In genomic region chr11:35277827-35278226, GRCh38 we compare ENCODE assay signal across 22 cellular contexts.
DNase-seq lines count a peak whose midpoint lies in the region; ATAC-seq and TF ChIP-seq lines count a peak whose summit lies in the region.
"Had no signal": no experiment of that assay in that cellular context is flagged by ENCODE, and none has a peak within 500 bp of the region (broad histone marks: within the 10 kb centered on the region; RNA-seq: fewer than 3 reads in every experiment).

No MANE protein-coding gene starts in this region.

- H3K9me3 Mint-ChIP-seq in activated CD8-positive, alpha-beta T cell treated with anti-CD3 and anti-CD28 coated beads, Interleukin-2, amount 10 ng/mL, durations not matched to agents 7 days and 5 days (ENCODE audit: insufficient read depth) = no peaks in the 10 kb centered on the region
- H3K9me3 Mint-ChIP-seq in activated CD8-positive, alpha-beta T cell treated with anti-CD3 and anti-CD28 coated beads for 36 hours = no peaks in the 10 kb centered on the region
- no peaks in the 10 kb centered on the region for H3K9me3 Mint-ChIP-seq in mesothelial cell of epicardium
- no peaks in the 10 kb centered on the region for H3K9me3 Mint-ChIP-seq in natural killer cell
- H3K9me3 Mint-ChIP-seq: IgD-negative memory B cell had no signal

- no peak for TF ChIP-seq CTCF in activated CD8-positive, alpha-beta T cell treated with anti-CD3 and anti-CD28 coated beads for 36 hours (IDR thresholded peaks at IDR 0.05)
- TF ChIP-seq CTCF in mesothelial cell of epicardium (IDR thresholded peaks at IDR 0.05; ENCODE audit: unreplicated experiment) = no peak
- no peak for TF ChIP-seq CTCF in natural killer cell (IDR thresholded peaks at IDR 0.05)

- no peak for ATAC-seq in activated CD8-positive, alpha-beta T cell treated with anti-CD3 and anti-CD28 coated beads, Interleukin-2, amount 10 ng/mL, durations not matched to agents 7 days and 5 days
- no peak for ATAC-seq in activated CD8-positive, alpha-beta T cell treated with anti-CD3 and anti-CD28 coated beads for 36 hours
- ATAC-seq in natural killer cell = no peak

- peaks cover 13% of the 10 kb centered on the region for H3K36me3 Mint-ChIP-seq in activated CD8-positive, alpha-beta T cell treated with anti-CD3 and anti-CD28 coated beads, Interleukin-2, amount 10 ng/mL, durations not matched to agents 7 days and 5 days (ENCODE audit: low read depth)
- peaks cover 3% of the 10 kb centered on the region for H3K36me3 Mint-ChIP-seq in activated CD8-positive, alpha-beta T cell treated with anti-CD3 and anti-CD28 coated beads for 36 hours (ENCODE audit: low read depth)
- H3K36me3 Mint-ChIP-seq in mesothelial cell of epicardium (no peaks in the 10 kb centered on the region), natural killer cell (no peaks in the 10 kb centered on the region)

- H3K27ac ChIP-seq in cingulate gyrus (ENCODE audit: low read depth, low read length) = peak overlapping the region; percentile 7
- H3K27ac ChIP-seq in substantia nigra (ENCODE audit: low read depth, low read length, poor library complexity, severe bottlenecking) = peak overlapping the region; percentile 18
- H3K27ac ChIP-seq: GM23248, KMS-11, SJSA1 had no signal

- no peak for DNase-seq in activated CD8-positive, alpha-beta T cell treated with anti-CD3 and anti-CD28 coated beads, Interleukin-2, amount 10 ng/mL, durations not matched to agents 7 days and 5 days
- no peak for DNase-seq in activated CD8-positive, alpha-beta T cell treated with anti-CD3 and anti-CD28 coated beads for 36 hours
- DNase-seq in NCI-H2171 treated with DMSO at 0.1 percent for 48 hours (lab: John Stamatoyannopoulos, UW) (peak; percentile 64), substantia nigra (lab: John Stamatoyannopoulos, UW) (no peak), cardiac septum (ENCODE audit: low spot score) (no peak), mesothelial cell of epicardium (ENCODE audit: low spot score in 2 of 2, unreplicated experiment in 2 of 2) (no peak), natural killer cell (no peak)
- DNase-seq: Calu3, GM23248, H7, NCI-H1048, NCI-H1417, NCI-H1694 treated with DMSO at 0.1 percent for 48 hours, NCI-H2081, NCI-H446 treated with DMSO at 0.1 percent for 48 hours, NCI-H526 treated with DMSO at 0.1 percent for 48 hours, Right ventricle myocardium superior, RPMI8226 had no signal

- H3K27me3 Mint-ChIP-seq in activated CD8-positive, alpha-beta T cell treated with anti-CD3 and anti-CD28 coated beads, Interleukin-2, amount 10 ng/mL, durations not matched to agents 7 days and 5 days (ENCODE audit: low read depth) = no peaks in the 10 kb centered on the region
- H3K27me3 Mint-ChIP-seq in activated CD8-positive, alpha-beta T cell treated with anti-CD3 and anti-CD28 coated beads for 36 hours = no peaks in the 10 kb centered on the region
- H3K27me3 Mint-ChIP-seq in mesothelial cell of epicardium (ENCODE audit: low read depth) = no peaks in the 10 kb centered on the region
- H3K27me3 Mint-ChIP-seq in natural killer cell (ENCODE audit: low read depth in 2 of 2) = peaks cover 16 to 31% of the 10 kb centered on the region in 2 donors
- H3K27me3 Mint-ChIP-seq: IgD-negative memory B cell had no signal

- H3K4me1 Mint-ChIP-seq in activated CD8-positive, alpha-beta T cell treated with anti-CD3 and anti-CD28 coated beads, Interleukin-2, amount 10 ng/mL, durations not matched to agents 7 days and 5 days (ENCODE audit: low read depth) = peaks cover 54% of the 10 kb centered on the region
- peaks cover 48% of the 10 kb centered on the region for H3K4me1 Mint-ChIP-seq in activated CD8-positive, alpha-beta T cell treated with anti-CD3 and anti-CD28 coated beads for 36 hours (ENCODE audit: low read depth)
- H3K4me1 Mint-ChIP-seq in mesothelial cell of epicardium (peaks cover 17% of the 10 kb centered on the region), natural killer cell (peaks cover 11 to 15% of the 10 kb centered on the region in 2 donors)

- POLR2A ChIA-PET in activated CD8-positive, alpha-beta T cell treated with anti-CD3 and anti-CD28 coated beads, Interleukin-2, amount 10 ng/mL, durations not matched to agents 7 days and 5 days (lab: Charles Lee) = no interaction called here
- POLR2A ChIA-PET in activated CD8-positive, alpha-beta T cell treated with anti-CD3 and anti-CD28 coated beads for 36 hours (lab: Charles Lee) = no interaction called here

- intact Hi-C loops in activated CD8-positive, alpha-beta T cell treated with anti-CD3 and anti-CD28 coated beads for 36 hours (cut with micrococcal nuclease) = no loop called here
- intact Hi-C loops in cardiac septum (cut with DNase I) = no loop called here
- intact Hi-C loops in natural killer cell (cut with micrococcal nuclease) = no loop called here

- H3K4me3 Mint-ChIP-seq in activated CD8-positive, alpha-beta T cell treated with anti-CD3 and anti-CD28 coated beads, Interleukin-2, amount 10 ng/mL, durations not matched to agents 7 days and 5 days = no peak overlapping the region
- no peak overlapping the region for H3K4me3 Mint-ChIP-seq in activated CD8-positive, alpha-beta T cell treated with anti-CD3 and anti-CD28 coated beads for 36 hours
- H3K4me3 Mint-ChIP-seq in mesothelial cell of epicardium (no peak overlapping the region), natural killer cell (no peak overlapping the region)
- H3K4me3 Mint-ChIP-seq: IgD-negative memory B cell had no signal

- CTCF ChIA-PET in activated CD8-positive, alpha-beta T cell treated with anti-CD3 and anti-CD28 coated beads, Interleukin-2, amount 10 ng/mL, durations not matched to agents 7 days and 5 days (lab: Charles Lee) = no interaction called here
- CTCF ChIA-PET in activated CD8-positive, alpha-beta T cell treated with anti-CD3 and anti-CD28 coated beads for 36 hours (lab: Charles Lee) = interaction anchor here (1.6 kb wide), 1 partner anchor 114 kb away, joined by 7 read pairs; no protein-coding TSS in a partner anchor

- H3K27ac Mint-ChIP-seq in activated CD8-positive, alpha-beta T cell treated with anti-CD3 and anti-CD28 coated beads, Interleukin-2, amount 10 ng/mL, durations not matched to agents 7 days and 5 days = peak overlapping the region; percentile 7
- no peak overlapping the region for H3K27ac Mint-ChIP-seq in activated CD8-positive, alpha-beta T cell treated with anti-CD3 and anti-CD28 coated beads for 36 hours
- H3K27ac Mint-ChIP-seq in mesothelial cell of epicardium (no peak overlapping the region), natural killer cell (no peak overlapping the region)
- H3K27ac Mint-ChIP-seq: IgD-negative memory B cell had no signal
